ENCODE assay signal across 10 cellular contexts in the genomic region with DNA sequence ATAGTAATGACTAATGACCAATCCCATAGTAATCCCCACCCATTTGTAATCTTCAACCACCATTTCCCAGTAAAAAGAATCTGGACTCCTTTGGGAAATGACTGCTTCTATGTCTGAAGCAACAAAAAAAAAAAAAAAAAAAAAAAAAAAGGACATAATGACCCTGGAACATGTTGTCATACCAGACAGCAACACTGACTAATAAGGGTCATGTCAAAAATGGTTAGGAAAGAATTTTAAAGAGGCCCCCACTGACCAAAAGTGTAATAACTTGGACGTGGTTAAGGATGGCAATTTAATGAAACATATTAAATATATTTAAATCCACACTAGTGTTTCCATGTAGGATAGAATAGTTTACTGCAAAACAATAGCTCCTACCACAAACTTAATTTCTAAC.
"Had no signal": no experiment of that assay in that cellular context is flagged by ENCODE, and none has a peak within 500 bp of the region (broad histone marks: within the 10 kb centered on the region; RNA-seq: fewer than 3 reads in every experiment).

No MANE protein-coding gene starts in this region.

- H3K9ac ChIP-seq: GM23248 had no signal

- H2AFZ ChIP-seq: GM23248, GM23338 had no signal

- H3K27ac ChIP-seq: GM23248 had no signal

- H3K36me3 ChIP-seq: HAP-1 had no signal

- H3K4me2 ChIP-seq: GM23338 had no signal

- H3K4me3 ChIP-seq: GM23248, GM23338, HAP-1 had no signal

- DNase-seq: GM23248, GOT3, H7, H9, HCEC 1CT, HFFc6 had no signal

- FAIRE-seq: H1, H54 had no signal

- H3K4me1 ChIP-seq: HAP-1 had no signal

- H3K9me3 ChIP-seq: HAP-1 had no signal
